10 cellular contexts compared by ENCODE assay signal in genomic region chr2:160077912-160078585, GRCh38.
"Had no signal": no experiment of that assay in that cellular context is flagged by ENCODE, and none has a peak within 500 bp of the region (broad histone marks: within the 10 kb centered on the region; RNA-seq: fewer than 3 reads in every experiment).

No MANE protein-coding gene starts in this region.

- H3K27me3 ChIP-seq: stomach, tibial artery, vagina had no signal

- H3K4me3 Mint-ChIP-seq: activated CD4-positive, alpha-beta memory T cell treated with anti-CD3 and anti-CD28 coated beads, Interleukin-2, amount 10 ng/mL, durations not matched to agents 7 days and 5 days; activated T-cell treated with anti-CD3 and anti-CD28 coated beads, Interleukin-2, amount 50 U/mL, for 72 hours; T-helper 2 cell treated with Interferon-gamma antibody and Interleukin-4, amounts not matched to agents 5 μg/mL and 100 μg/mL, for 36 hours had no signal

- H3K36me3 ChIP-seq: stomach, tibial artery, vagina had no signal

- H3K9me3 ChIP-seq: vagina had no signal

- H3K4me3 ChIP-seq: stomach, tibial artery, vagina had no signal

- ATAC-seq: activated T-cell treated with anti-CD3 and anti-CD28 coated beads, Interleukin-2, amount 50 U/mL, for 72 hours had no signal

- H3K4me1 Mint-ChIP-seq: activated CD4-positive, alpha-beta memory T cell treated with anti-CD3 and anti-CD28 coated beads, Interleukin-2, amount 10 ng/mL, durations not matched to agents 7 days and 5 days had no signal

- H3K4me1 ChIP-seq: vagina had no signal

- DNase-seq: activated CD4-positive, alpha-beta memory T cell treated with anti-CD3 and anti-CD28 coated beads, Interleukin-2, amount 10 ng/mL, durations not matched to agents 7 days and 5 days; activated gamma-delta T cell treated with Interleukin-2 at 50 U/mL for 16 hours; activated T-cell treated with anti-CD3 and anti-CD28 coated beads, Interleukin-2, amount 50 U/mL, for 72 hours; aorta; hypothalamus; stimulated activated CD4-positive, alpha-beta T cell treated with anti-CD3 and anti-CD28 coated beads, Interleukin-4, amount 100 ng/mL, for 4 hours; stomach; tibial artery had no signal

- H3K27ac Mint-ChIP-seq: activated CD4-positive, alpha-beta memory T cell treated with anti-CD3 and anti-CD28 coated beads, Interleukin-2, amount 10 ng/mL, durations not matched to agents 7 days and 5 days; activated T-cell treated with anti-CD3 and anti-CD28 coated beads, Interleukin-2, amount 50 U/mL, for 72 hours; T-helper 2 cell treated with Interferon-gamma antibody and Interleukin-4, amounts not matched to agents 5 μg/mL and 100 μg/mL, for 36 hours had no signal

- H3K27ac ChIP-seq: stomach, tibial artery, vagina had no signal
